Comparison of ENCODE assay signal across 18 cellular contexts in genomic region chr2:70743677-70744076, GRCh38. TPM values are rescaled to one million over a fixed set of nuclear protein-coding genes. Genes with fewer than 3 reads are reported as not detected.
A peak's percentile ranks its signal among the peaks of the same experiment; 100 is the strongest.
DNase-seq lines count a peak whose midpoint lies in the region; ATAC-seq, FAIRE-seq and TF ChIP-seq lines count a peak whose summit lies in the region.
"Had no signal": no experiment of that assay in that cellular context is flagged by ENCODE, and none has a peak within 500 bp of the region (broad histone marks: within the 10 kb centered on the region; RNA-seq: fewer than 3 reads in every experiment).

No MANE protein-coding gene starts in this region.

- no peak for FAIRE-seq in A549 (lab: Jason Lieb, UNC)
- FAIRE-seq in K562 (lab: Jason Lieb, UNC), result peak; percentile 83
- FAIRE-seq: GM12878, GM18507 had no signal

- no peak overlapping the region for H4K12ac ChIP-seq in trophoblast cell (ENCODE audit: low read depth, low read length)

- H3K27me3 ChIP-seq in K562 (ENCODE audit: control insufficient read depth in 2 of 2, insufficient read depth in 2 of 2, low read length in 2 of 2) (no peaks in the 10 kb centered on the region), trophoblast cell (ENCODE audit: insufficient read depth, low read length) (no peaks in the 10 kb centered on the region)
- H3K27me3 ChIP-seq: BLaER1 treated with 17β-estradiol and CSF1 and Interleukin-3, amounts not matched to agents 10 nM and 100 nM had no signal

- H2AFZ ChIP-seq in K562 (ENCODE audit: low read depth, low read length), result no peak overlapping the region
- no peak overlapping the region for H2AFZ ChIP-seq in trophoblast cell (ENCODE audit: insufficient read depth, low read length, poor library complexity)

- H3K4me1 ChIP-seq in A549, result no peaks in the 10 kb centered on the region
- H3K4me1 ChIP-seq in HEK293 (ENCODE audit: control insufficient read depth, insufficient read depth, low read length), result peaks cover 3% of the 10 kb centered on the region; the same call in 1 of the 2 replicates
- peaks cover 4% of the 10 kb centered on the region in 2 experiments; a peak in 3 of 5 replicates for H3K4me1 ChIP-seq in K562 (replicated peaks in 1 of 2; ENCODE audit: control insufficient read depth in 2 of 2, insufficient read depth in 2 of 2, low read length in 2 of 2)
- no peaks in the 10 kb centered on the region for H3K4me1 ChIP-seq in trophoblast cell (ENCODE audit: control insufficient read depth in 1 of 2, insufficient read depth in 2 of 2, low read length in 2 of 2)

- H2BK5ac ChIP-seq in trophoblast cell (ENCODE audit: low read depth, low read length, poor library complexity), result no peak overlapping the region

- no peak overlapping the region for H4K8ac ChIP-seq in trophoblast cell (ENCODE audit: low read depth, low read length)

- H3K4me3 ChIP-seq in A549, result no peak overlapping the region
- no peak overlapping the region for H3K4me3 ChIP-seq in HEK293 (ENCODE audit: low read depth, low read length)
- H3K4me3 ChIP-seq in K562, result no peak overlapping the region
- no peak overlapping the region for H3K4me3 ChIP-seq in trophoblast cell (ENCODE audit: low read depth, low read length)
- H3K4me3 ChIP-seq: BLaER1 treated with 17β-estradiol and CSF1 and Interleukin-3, amounts not matched to agents 10 nM and 100 nM; GM12878 had no signal

- H3K4ac ChIP-seq in trophoblast cell (ENCODE audit: low read depth, low read length), result no peak overlapping the region

- H3K36me3 ChIP-seq in HEK293 (ENCODE audit: control insufficient read depth in 2 of 2, insufficient read depth in 1 of 2, low read length in 2 of 2) (no peaks in the 10 kb centered on the region; a peak in 1 of 3 replicates), K562 (ENCODE audit: control insufficient read depth, insufficient read depth, low read length) (no peaks in the 10 kb centered on the region), trophoblast cell (ENCODE audit: control insufficient read depth in 1 of 2, insufficient read depth in 2 of 2, low read length in 2 of 2) (no peaks in the 10 kb centered on the region)

- DNase-seq in A549 (ENCODE audit: low read depth in 1 of 2, low spot score in 1 of 2) (no peak), K562 (ENCODE audit: extremely low read depth in 1 of 4, low spot score in 3 of 4) (peak; percentile 63 to 72 (median 70)), erythroblast (lab: John Stamatoyannopoulos, UW) (peak; percentile 8 to 16), trophoblast cell (no peak)
- DNase-seq in stimulated activated CD4-positive, alpha-beta T cell treated with anti-CD3 and anti-CD28 coated beads, Interleukin-2, amount 100 ng/mL, for 24 hours, result no peak
- DNase-seq: 8988T; ACHN; CD4-positive, CD25-positive, alpha-beta regulatory T cell; DMS53; HCEC 1CT; IMR-90 had no signal

- TF ChIP-seq RAD21 in A549 (conservative IDR thresholded peaks at IDR 0.05 in 1 of 2, IDR thresholded peaks at IDR 0.05 in 1 of 2) (no peak), K562 (CRISPR knock-in tag; conservative IDR thresholded peaks at IDR 0.05 in 1 of 2, IDR thresholded peaks at IDR 0.05 in 1 of 2) (no peak)

- CTCF ChIA-PET in A549 (lab: Yijun Ruan, JAX) (interaction anchor here (0.8 to 1.5 kb wide), 4 partner anchors 24 to 126 kb away, joined by 3 to 5 read pairs (median 3); partner anchors contain the start of gene ADD2), HEK293 (lab: Yijun Ruan, JAX) (interaction anchor here (0.7 to 1.8 kb wide), 2 partner anchors 25 to 403 kb away, joined by 3 to 5 read pairs; partner anchors contain the start of gene ADD2), K562 (lab: Yijun Ruan, JAX; ENCODE audit: low intra/inter-chr PET ratio) (interaction anchor here (0.8 kb wide), 1 partner anchor 24 kb away, joined by 5 read pairs; the partner anchor contains the start of gene ADD2)

- POLR2A ChIA-PET in A549 (lab: Yijun Ruan, JAX), result no interaction called here
- POLR2A ChIA-PET in HEK293 (lab: Yijun Ruan, JAX), result no interaction called here
- POLR2A ChIA-PET in K562 (lab: Yijun Ruan, JAX), result interaction anchor here (0.6 to 1.5 kb wide), 4 partner anchors 9 to 34 kb away, joined by 3 to 4 read pairs (median 4); no protein-coding TSS in a partner anchor

- no peaks in the 10 kb centered on the region for H3K9me1 ChIP-seq in K562 (ENCODE audit: control insufficient read depth, insufficient read depth, low read length)

- H2BK120ac ChIP-seq in trophoblast cell (ENCODE audit: insufficient read depth, low read length, poor library complexity), result no peak overlapping the region

- TF ChIP-seq POLR2A in A549 (IDR thresholded peaks at IDR 0.05; ENCODE audit: low read length) (no peak), K562 (conservative IDR thresholded peaks at IDR 0.05) (no peak), erythroblast (IDR thresholded peaks at IDR 0.05; ENCODE audit: low read length) (no peak)

- H3K4me2 ChIP-seq in A549 (no peak overlapping the region), K562 (ENCODE audit: insufficient read depth, low read length) (no peak overlapping the region), trophoblast cell (ENCODE audit: low read length) (no peak overlapping the region)
- H3K4me2 ChIP-seq: BLaER1 treated with 17β-estradiol and CSF1 and Interleukin-3, amounts not matched to agents 10 nM and 100 nM had no signal

- H3K14ac ChIP-seq in trophoblast cell (ENCODE audit: low read length), result no peak overlapping the region

- H2BK12ac ChIP-seq in trophoblast cell (ENCODE audit: low read length), result no peak overlapping the region

- no peaks in the 10 kb centered on the region for H4K20me1 ChIP-seq in K562 (replicated peaks; ENCODE audit: control insufficient read depth, insufficient read depth, low read length)

- H3K9ac ChIP-seq in K562 (ENCODE audit: insufficient read depth in 1 of 2, low read depth in 2 of 2, low read length in 2 of 2) (no peak overlapping the region), trophoblast cell (ENCODE audit: low read length) (no peak overlapping the region)
- H3K9ac ChIP-seq: BLaER1 treated with 17β-estradiol and CSF1 and Interleukin-3, amounts not matched to agents 10 nM and 100 nM had no signal

- no peak overlapping the region for H2AK5ac ChIP-seq in trophoblast cell (ENCODE audit: low read length)

- no TSS peak for BruUV-seq in K562 (replicated peaks; lab: Mats Ljungman, UMichigan)

- in situ Hi-C loops in K562 (cut with MboI), result no loop called here

- H3K23ac ChIP-seq in trophoblast cell (ENCODE audit: low read length), result no peak overlapping the region

- H3K79me2 ChIP-seq in K562 (ENCODE audit: control insufficient read depth, insufficient read depth, low read length) (peaks cover 8% of the 10 kb centered on the region; the same call in 1 of the 3 replicates), trophoblast cell (ENCODE audit: control insufficient read depth, insufficient read depth, low read length, poor library complexity) (no peaks in the 10 kb centered on the region)

- ATAC-seq in A549, result peak; percentile 42 to 68; a peak in 2 of 6 replicates
- ATAC-seq in K562, result peak; percentile 98
- no peak for ATAC-seq in GM19463 (IDR thresholded peaks at IDR 0.05; ENCODE audit: unreplicated experiment)
- no peak for ATAC-seq in GM19452 (IDR thresholded peaks at IDR 0.05; ENCODE audit: unreplicated experiment)
- ATAC-seq: GM12878 had no signal

- no peak overlapping the region for H3K18ac ChIP-seq in trophoblast cell (ENCODE audit: low read length)

- intact Hi-C loops in K562 (cut with micrococcal nuclease), result no loop called here

- TF ChIP-seq CTCF in A549 (IDR thresholded peaks at IDR 0.05), result no peak
- no peak for TF ChIP-seq CTCF in HEK293 (tag by site-specific recombination; IDR thresholded peaks at IDR 0.05)
- peak; percentile 21 to 38 (median 24); a peak in 3 of 6 replicates for TF ChIP-seq CTCF in K562 (IDR thresholded peaks at IDR 0.05 in 2 of 3, conservative IDR thresholded peaks at IDR 0.05 in 1 of 3; ENCODE audit: insufficient read depth in 2 of 3, low read depth in 1 of 3, low read length in 3 of 3)

- TF ChIP-seq EP300 in A549 (IDR thresholded peaks at IDR 0.05) (no peak), K562 (IDR thresholded peaks at IDR 0.05; ENCODE audit: low read length) (0 out of 2 replicates have a peak, but pooled peaks have one; percentile 13)

- H3K27ac ChIP-seq in A549, result no peak overlapping the region
- no peak overlapping the region for H3K27ac ChIP-seq in HEK293 (ENCODE audit: extremely low read depth, low read depth, low read length)
- no peak overlapping the region; the same call in 2 of the 3 replicates for H3K27ac ChIP-seq in K562 (ENCODE audit: extremely low read depth, low read depth, low read length)
- H3K27ac ChIP-seq in trophoblast cell (ENCODE audit: low read depth, low read length), result no peak overlapping the region
- H3K27ac ChIP-seq: BLaER1 treated with 17β-estradiol and CSF1 and Interleukin-3, amounts not matched to agents 10 nM and 100 nM had no signal

- H3K9me3 ChIP-seq in A549, result no peaks in the 10 kb centered on the region
- H3K9me3 ChIP-seq in HEK293 (ENCODE audit: control insufficient read depth, insufficient read depth, low read depth, low read length), result no peaks in the 10 kb centered on the region
- H3K9me3 ChIP-seq in K562 (replicated peaks; ENCODE audit: control insufficient read depth, insufficient read depth, low read depth, low read length), result no peaks in the 10 kb centered on the region
- peaks cover 2% of the 10 kb centered on the region for H3K9me3 ChIP-seq in trophoblast cell (ENCODE audit: insufficient read depth, low read depth, low read length)

- H3K79me1 ChIP-seq in trophoblast cell (ENCODE audit: low read length), result no peaks in the 10 kb centered on the region

- no peak overlapping the region for H4K91ac ChIP-seq in trophoblast cell (ENCODE audit: low read depth, low read length)

RNA-seq across cellular contexts. Expression of gene ADD2, which starts 24.3 kb away (rescaled TPM):
- polyA plus RNA-seq in A549 (2011; rRNA removed) (25.5 and 28.4 TPM in 2 replicates), A549 (2017; fragmentation: RNase III; extraction: RNeasy Plus Mini Kit Qiagen cat#74134 plus additional on column Dnase treatment) (18.0 to 21.4 TPM (median 20.7 TPM) in 3 replicates), K562 (2011; rRNA removed) (15.0 and 36.2 TPM in 2 replicates), K562 (2014; fragmentation: Illumina TruSeq; extraction: Trizol) (60.0 and 60.4 TPM in 2 replicates), K562 (2014; fragmentation: Nextera tagmentation; extraction: Ambion mirVana) (1 to 10 TPM; 3.5 to 4.0 TPM), K562 (2014; rRNA removed) (55.9 and 58.6 TPM in 2 replicates)
- polyA plus RNA-seq in A549 (2012; cell fraction: cytosol; rRNA removed), result 25.6 and 34.7 TPM in 2 replicates
- polyA plus RNA-seq in A549 (2012; cell fraction: nucleus; rRNA removed), result 21.4 and 26.2 TPM in 2 replicates
- polyA minus RNA-seq in A549 (2011; rRNA and poly(A)+ RNA removed), result 85.1 and 99.5 TPM in 2 replicates
- total RNA-seq in K562 (2011; cell fraction: chromatin; rRNA removed; ENCODE audit: low replicate concordance), result 39.1 and 60.6 TPM in 2 replicates
- 38.0 and 48.7 TPM in 2 replicates for total RNA-seq in K562 (2011; cell fraction: nucleolus; rRNA removed)
- 46.6 and 51.7 TPM in 2 replicates for total RNA-seq in K562 (2011; cell fraction: nucleoplasm; rRNA removed)
- total RNA-seq in K562 (2014; rRNA removed) (52.1 and 59.3 TPM in 2 replicates), K562 (2014; rRNA removed; fragmentation: Illumina TruSeq; extraction: Trizol) (18.1 and 19.1 TPM in 2 replicates), K562 (2015; rRNA removed; fragmentation: Illumina TruSeq; extraction: Trizol) (17.9 and 19.7 TPM in 2 replicates), K562 (2021) (59.6 and 63.0 TPM in 2 replicates)
- polyA plus RNA-seq in K562 (2011; cell fraction: cytosol; rRNA removed), result 20.6 and 70.3 TPM in 2 replicates
- 23.5 and 81.6 TPM in 2 replicates for polyA plus RNA-seq in K562 (2011; cell fraction: nucleus; rRNA removed)
- polyA plus RNA-seq in K562 (2012), result 20.9 and 29.6 TPM in 2 replicates
- polyA minus RNA-seq in K562 (2011; rRNA and poly(A)+ RNA removed), result 17.1 and 65.5 TPM in 2 replicates
- 26.8 and 57.4 TPM in 2 replicates for polyA minus RNA-seq in K562 (2011; cell fraction: cytosol; rRNA and poly(A)+ RNA removed)
- 12.8 and 32.0 TPM in 2 replicates for polyA minus RNA-seq in K562 (2011; cell fraction: nucleus; rRNA and poly(A)+ RNA removed)
- polyA plus RNA-seq in trophoblast cell (2013), result 0.56 and 0.63 TPM in 2 replicates
- total RNA-seq: IMR-90 had no signal
- polyA plus RNA-seq: IMR-90 had no signal

RNA-seq across cellular contexts. Expression of gene FIGLA, which starts 46.8 kb away (rescaled TPM):
- polyA plus RNA-seq in A549 (2011; rRNA removed), result not detected in 2 replicates
- polyA plus RNA-seq in A549 (2012; cell fraction: cytosol; rRNA removed), result not detected in 2 replicates
- polyA plus RNA-seq in A549 (2012; cell fraction: nucleus; rRNA removed), result not detected in 2 replicates
- polyA plus RNA-seq in A549 (2017; fragmentation: RNase III; extraction: RNeasy Plus Mini Kit Qiagen cat#74134 plus additional on column Dnase treatment), result not detected in 3 replicates
- polyA minus RNA-seq in A549 (2011; rRNA and poly(A)+ RNA removed), result not detected in 2 replicates
- total RNA-seq in K562 (2011; cell fraction: chromatin; rRNA removed; ENCODE audit: low replicate concordance), result not detected in 2 replicates
- total RNA-seq in K562 (2011; cell fraction: nucleolus; rRNA removed), result not detected in 2 replicates
- not detected in 2 replicates for total RNA-seq in K562 (2011; cell fraction: nucleoplasm; rRNA removed)
- not detected in 2 replicates for total RNA-seq in K562 (2014; rRNA removed)
- total RNA-seq in K562 (2014; rRNA removed; fragmentation: Illumina TruSeq; extraction: Trizol), result not detected in 2 replicates
- total RNA-seq in K562 (2015; rRNA removed; fragmentation: Illumina TruSeq; extraction: Trizol), result not detected in 2 replicates
- total RNA-seq in K562 (2021), result not detected in 2 replicates
- polyA plus RNA-seq in K562 (2011; rRNA removed), result not detected in 2 replicates
- polyA plus RNA-seq in K562 (2011; cell fraction: cytosol; rRNA removed), result not detected in 2 replicates
- polyA plus RNA-seq in K562 (2011; cell fraction: nucleus; rRNA removed), result not detected in 2 replicates
- polyA plus RNA-seq in K562 (2012), result not detected in 2 replicates
- polyA plus RNA-seq in K562 (2014; fragmentation: Illumina TruSeq; extraction: Trizol), result not detected in 2 replicates
- not detected for polyA plus RNA-seq in K562 (2014; fragmentation: Nextera tagmentation; extraction: Ambion mirVana)
- not detected in 2 replicates for polyA plus RNA-seq in K562 (2014; rRNA removed)
- polyA minus RNA-seq in K562 (2011; rRNA and poly(A)+ RNA removed), result not detected in 2 replicates
- polyA minus RNA-seq in K562 (2011; cell fraction: cytosol; rRNA and poly(A)+ RNA removed), result not detected in 2 replicates
- polyA minus RNA-seq in K562 (2011; cell fraction: nucleus; rRNA and poly(A)+ RNA removed), result not detected in 2 replicates
- polyA plus RNA-seq in trophoblast cell (2013), result not detected in 2 replicates
- total RNA-seq: CD4-positive, CD25-positive, alpha-beta regulatory T cell; GM12878; H4; IMR-90 had no signal
- polyA plus RNA-seq: CD4-positive, CD25-positive, alpha-beta regulatory T cell; GM12878; IMR-90 had no signal

Comparison
In these comparisons a context has a peak if more than half of its experiments do, and no peak if none do; other contexts are left out.
1. ATAC-seq: peak in A549 (2 of 2) and K562 (single experiment); none in GM19463 (single experiment) and GM19452 (single experiment).
2. DNase-seq: peak in K562 (4 of 4) and erythroblast (2 of 2); none in A549 (0 of 2), trophoblast cell (0 of 2) and stimulated activated CD4-positive, alpha-beta T cell treated with anti-CD3 and anti-CD28 coated beads, Interleukin-2, amount 100 ng/mL, for 24 hours (0 of 2).
3. CTCF ChIP-seq: peak in K562 (3 of 3); none in A549 (single experiment) and HEK293 (single experiment).